ENCODE assay signal across 2 cellular contexts in the genomic region with DNA sequence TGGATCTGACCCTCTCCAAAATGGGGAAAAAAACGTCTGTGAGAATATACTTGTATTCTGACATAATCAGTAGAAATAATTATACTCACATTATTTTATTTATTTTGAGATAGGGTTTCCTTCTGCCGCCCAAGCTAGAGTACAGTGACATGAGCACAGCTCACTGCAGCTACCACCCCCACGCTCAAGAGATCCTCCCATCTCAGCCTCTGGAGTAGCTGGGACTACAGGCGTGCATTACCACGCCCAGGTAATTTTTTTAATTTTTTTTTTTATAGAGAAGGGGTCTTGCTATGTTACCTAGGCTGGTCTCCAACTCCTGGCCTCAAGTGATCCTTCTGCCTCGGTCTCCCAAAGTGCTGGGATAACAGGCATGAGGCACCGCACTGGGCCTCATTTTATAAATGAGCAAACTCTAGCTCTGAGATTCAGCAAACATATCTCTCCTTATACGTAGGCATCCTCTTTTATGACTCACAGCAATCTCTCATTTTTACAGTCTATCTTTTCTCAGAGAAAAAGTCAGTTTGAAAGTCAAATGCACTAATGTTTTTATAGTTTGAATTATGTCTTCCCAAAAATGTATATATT.
TF ChIP-seq lines count a peak whose summit lies in the region.

No MANE protein-coding gene starts in this region.

TF ChIP-seq in SK-N-SH, 30 proteins besides CTCF, POLR2A, EP300 and RAD21 (continued from another document):
- TF ChIP-seq REST (IDR thresholded peaks at IDR 0.05; ENCODE audit: low read depth, low read length) (no peak), FOXJ3 (CRISPR knock-in tag; IDR thresholded peaks at IDR 0.05) (no peak), ELF1 (IDR thresholded peaks at IDR 0.05) (no peak), PBX3 (IDR thresholded peaks at IDR 0.05) (no peak), GATA2 (CRISPR knock-in tag; IDR thresholded peaks at IDR 0.05) (no peak), JUND (IDR thresholded peaks at IDR 0.05) (no peak), ZBTB33 (IDR thresholded peaks at IDR 0.05; ENCODE audit: borderline replicate concordance, low read depth) (no peak), EZH2phosphoT487 (IDR thresholded peaks at IDR 0.05; ENCODE audit: borderline replicate concordance, low read depth) (no peak), RCOR1 (IDR thresholded peaks at IDR 0.05; ENCODE audit: low read length) (no peak), FOXM1 (IDR thresholded peaks at IDR 0.05; ENCODE audit: low read depth) (no peak), IRF3 (IDR thresholded peaks at IDR 0.05; ENCODE audit: low read depth, low read length) (no peak), GABPA (IDR thresholded peaks at IDR 0.05; ENCODE audit: low read depth) (no peak), TEAD4 (IDR thresholded peaks at IDR 0.05; ENCODE audit: borderline replicate concordance, insufficient read depth) (no peak), POLR2AphosphoS5 (IDR thresholded peaks at IDR 0.05; ENCODE audit: low read depth, low read length) (no peak), YY1 (IDR thresholded peaks at IDR 0.05; ENCODE audit: low read depth) (no peak), CHD2 (IDR thresholded peaks at IDR 0.05; ENCODE audit: low read length, partially characterized antibody) (no peak)
- TF ChIP-seq, protein P1, sequence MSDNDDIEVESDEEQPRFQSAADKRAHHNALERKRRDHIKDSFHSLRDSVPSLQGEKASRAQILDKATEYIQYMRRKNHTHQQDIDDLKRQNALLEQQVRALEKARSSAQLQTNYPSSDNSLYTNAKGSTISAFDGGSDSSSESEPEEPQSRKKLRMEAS (IDR thresholded peaks at IDR 0.05; ENCODE audit: low read depth): no peak
- TF ChIP-seq, protein P2, sequence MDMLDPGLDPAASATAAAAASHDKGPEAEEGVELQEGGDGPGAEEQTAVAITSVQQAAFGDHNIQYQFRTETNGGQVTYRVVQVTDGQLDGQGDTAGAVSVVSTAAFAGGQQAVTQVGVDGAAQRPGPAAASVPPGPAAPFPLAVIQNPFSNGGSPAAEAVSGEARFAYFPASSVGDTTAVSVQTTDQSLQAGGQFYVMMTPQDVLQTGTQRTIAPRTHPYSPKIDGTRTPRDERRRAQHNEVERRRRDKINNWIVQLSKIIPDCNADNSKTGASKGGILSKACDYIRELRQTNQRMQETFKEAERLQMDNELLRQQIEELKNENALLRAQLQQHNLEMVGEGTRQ (IDR thresholded peaks at IDR 0.05; ENCODE audit: borderline replicate concordance, low read depth, low read length): no peak

TF ChIP-seq in SK-N-SH treated with all-trans-retinoic acid at 6 μM for 48 hours, 23 proteins besides CTCF, POLR2A, EP300 and RAD21 (continued from another document):
- TF ChIP-seq, protein P3, sequence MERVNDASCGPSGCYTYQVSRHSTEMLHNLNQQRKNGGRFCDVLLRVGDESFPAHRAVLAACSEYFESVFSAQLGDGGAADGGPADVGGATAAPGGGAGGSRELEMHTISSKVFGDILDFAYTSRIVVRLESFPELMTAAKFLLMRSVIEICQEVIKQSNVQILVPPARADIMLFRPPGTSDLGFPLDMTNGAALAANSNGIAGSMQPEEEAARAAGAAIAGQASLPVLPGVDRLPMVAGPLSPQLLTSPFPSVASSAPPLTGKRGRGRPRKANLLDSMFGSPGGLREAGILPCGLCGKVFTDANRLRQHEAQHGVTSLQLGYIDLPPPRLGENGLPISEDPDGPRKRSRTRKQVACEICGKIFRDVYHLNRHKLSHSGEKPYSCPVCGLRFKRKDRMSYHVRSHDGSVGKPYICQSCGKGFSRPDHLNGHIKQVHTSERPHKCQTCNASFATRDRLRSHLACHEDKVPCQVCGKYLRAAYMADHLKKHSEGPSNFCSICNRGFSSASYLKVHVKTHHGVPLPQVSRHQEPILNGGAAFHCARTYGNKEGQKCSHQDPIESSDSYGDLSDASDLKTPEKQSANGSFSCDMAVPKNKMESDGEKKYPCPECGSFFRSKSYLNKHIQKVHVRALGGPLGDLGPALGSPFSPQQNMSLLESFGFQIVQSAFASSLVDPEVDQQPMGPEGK (CRISPR knock-in tag; IDR thresholded peaks at IDR 0.05; ENCODE audit: borderline replicate concordance): no peak
- TF ChIP-seq OSR1 (CRISPR knock-in tag; IDR thresholded peaks at IDR 0.05) (no peak), ZNF565 (CRISPR knock-in tag; conservative IDR thresholded peaks at IDR 0.05; ENCODE audit: low read depth) (no peak), TOX (CRISPR knock-in tag; IDR thresholded peaks at IDR 0.05; ENCODE audit: borderline replicate concordance) (no peak), BACH2 (CRISPR knock-in tag; IDR thresholded peaks at IDR 0.05; ENCODE audit: borderline replicate concordance) (no peak)
- TF ChIP-seq, protein P4, sequence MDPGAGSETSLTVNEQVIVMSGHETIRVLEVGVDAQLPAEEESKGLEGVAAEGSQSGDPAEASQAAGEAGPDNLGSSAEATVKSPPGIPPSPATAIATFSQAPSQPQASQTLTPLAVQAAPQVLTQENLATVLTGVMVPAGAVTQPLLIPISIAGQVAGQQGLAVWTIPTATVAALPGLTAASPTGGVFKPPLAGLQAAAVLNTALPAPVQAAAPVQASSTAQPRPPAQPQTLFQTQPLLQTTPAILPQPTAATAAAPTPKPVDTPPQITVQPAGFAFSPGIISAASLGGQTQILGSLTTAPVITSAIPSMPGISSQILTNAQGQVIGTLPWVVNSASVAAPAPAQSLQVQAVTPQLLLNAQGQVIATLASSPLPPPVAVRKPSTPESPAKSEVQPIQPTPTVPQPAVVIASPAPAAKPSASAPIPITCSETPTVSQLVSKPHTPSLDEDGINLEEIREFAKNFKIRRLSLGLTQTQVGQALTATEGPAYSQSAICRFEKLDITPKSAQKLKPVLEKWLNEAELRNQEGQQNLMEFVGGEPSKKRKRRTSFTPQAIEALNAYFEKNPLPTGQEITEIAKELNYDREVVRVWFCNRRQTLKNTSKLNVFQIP (CRISPR knock-in tag; IDR thresholded peaks at IDR 0.05; ENCODE audit: borderline replicate concordance, low read depth): no peak
TF ChIP-seq in SK-N-SH treated with all-trans-retinoic acid at 6 μM for 48 hours: peak in this region for 0.
